In genomic region chr13:108195146-108195545, GRCh38 we compare ENCODE assay signal across 1 cellular context.
TF ChIP-seq lines count a peak whose summit lies in the region.

No MANE protein-coding gene starts in this region.

TF ChIP-seq in IMR-90, 13 proteins besides CTCF, POLR2A, EP300 and RAD21:
- TF ChIP-seq CEBPB (IDR thresholded peaks at IDR 0.05; ENCODE audit: low read depth, low read length) (peak; percentile 19; the same call in 1 of the 2 replicates), MAZ (IDR thresholded peaks at IDR 0.05; ENCODE audit: borderline replicate concordance, low read depth, low read length) (no peak)
